ENCODE assay signal across 27 cellular contexts in genomic region chr4:42326524-42326923, GRCh38.
DNase-seq lines count a peak whose midpoint lies in the region; ATAC-seq, FAIRE-seq and TF ChIP-seq lines count a peak whose summit lies in the region.
"Had no signal": no experiment of that assay in that cellular context is flagged by ENCODE, and none has a peak within 500 bp of the region (broad histone marks: within the 10 kb centered on the region; RNA-seq: fewer than 3 reads in every experiment).

No MANE protein-coding gene starts in this region.

- no peak overlapping the region for H4K5ac ChIP-seq in H1 (ENCODE audit: insufficient read length, low read depth, low read length)

- H3K9ac ChIP-seq in H1 (replicated peaks in 1 of 4; ENCODE audit: extremely low read depth in 1 of 4, low read depth in 3 of 4, low read length in 3 of 4) (no peak overlapping the region), MM.1S (ENCODE audit: low read length) (no peak overlapping the region)
- H3K9ac ChIP-seq: BLaER1 had no signal

- no peak overlapping the region for H2AFZ ChIP-seq in H1 (ENCODE audit: low read length)
- no peak overlapping the region for H2AFZ ChIP-seq in MM.1S (ENCODE audit: low read length)

- no peaks in the 10 kb centered on the region for H4K20me1 ChIP-seq in H1 (replicated peaks in 1 of 2; ENCODE audit: control insufficient read depth in 1 of 2, insufficient read depth in 2 of 2, low read length in 2 of 2)
- no peaks in the 10 kb centered on the region for H4K20me1 ChIP-seq in MM.1S (ENCODE audit: insufficient read depth, low read length)
- H4K20me1 ChIP-seq: BLaER1 had no signal

- H3K27me3 ChIP-seq in H1 (replicated peaks in 1 of 4; ENCODE audit: control insufficient read depth in 3 of 4, extremely low read depth in 1 of 4, insufficient read depth in 3 of 4, low read length in 3 of 4): no peaks in the 10 kb centered on the region
- no peaks in the 10 kb centered on the region for H3K27me3 ChIP-seq in MM.1S (replicated peaks; ENCODE audit: insufficient read depth, low read length)
- H3K27me3 ChIP-seq: BE2C, BLaER1 had no signal

- H3F3A ChIP-seq in MM.1S (ENCODE audit: insufficient read depth, low read length): no peaks in the 10 kb centered on the region

- no peak overlapping the region for H3K27ac ChIP-seq in HEK293 (ENCODE audit: extremely low read depth, low read depth, low read length)
- H3K27ac ChIP-seq in H1 (ENCODE audit: low read depth, low read length): no peak overlapping the region
- H3K27ac ChIP-seq in MM.1S (ENCODE audit: low read length): no peak overlapping the region
- H3K27ac ChIP-seq: BLaER1 had no signal

- H2BK120ac ChIP-seq in H1 (replicated peaks; ENCODE audit: low read depth, low read length): no peak overlapping the region

- H3K4me1 ChIP-seq in HEK293 (ENCODE audit: control insufficient read depth, insufficient read depth, low read length) (no peaks in the 10 kb centered on the region), H1 (replicated peaks in 1 of 4; ENCODE audit: control insufficient read depth in 3 of 4, insufficient read depth in 4 of 4, low read length in 3 of 4) (no peaks in the 10 kb centered on the region; a peak in 1 of 7 replicates), MM.1S (ENCODE audit: low read length) (no peaks in the 10 kb centered on the region)
- H3K4me1 ChIP-seq: BE2C had no signal

- peaks cover 10% of the 10 kb centered on the region; the same call in 1 of the 2 replicates for H3K9me3 Mint-ChIP-seq in WTC11
- H3K9me3 Mint-ChIP-seq: CD4-positive, CD25-positive, alpha-beta regulatory T cell; CD8-positive, alpha-beta memory T cell had no signal

- POLR2A ChIA-PET in HEK293 (lab: Yijun Ruan, JAX): no interaction called here
- POLR2A ChIA-PET in WTC11 (lab: Charles Lee): no interaction called here
- POLR2A ChIA-PET in H1 (lab: Charles Lee; ENCODE audit: partially characterized antibody): no interaction called here

- H3K4me1 Mint-ChIP-seq in WTC11: peaks cover 21% of the 10 kb centered on the region
- H3K4me1 Mint-ChIP-seq: CD14-positive monocyte; CD4-positive, alpha-beta memory T cell; CD4-positive, CD25-positive, alpha-beta regulatory T cell; CD8-positive, alpha-beta memory T cell had no signal

- no peak for TF ChIP-seq EP300 in H1 (IDR thresholded peaks at IDR 0.05; ENCODE audit: borderline replicate concordance in 1 of 2, low read depth in 2 of 2, low read length in 2 of 2)

- TF ChIP-seq CTCF in HEK293 (tag by site-specific recombination; IDR thresholded peaks at IDR 0.05): no peak
- no peak for TF ChIP-seq CTCF in WTC11 (IDR thresholded peaks at IDR 0.05)
- TF ChIP-seq CTCF in H1 (IDR thresholded peaks at IDR 0.05; ENCODE audit: control extremely low read depth in 1 of 3, insufficient read depth in 1 of 3, low read depth in 1 of 3, low read length in 3 of 3): no peak
- TF ChIP-seq CTCF in MM.1S (IDR thresholded peaks at IDR 0.05; ENCODE audit: low read length): no peak

- no peak overlapping the region for H3K14ac ChIP-seq in H1 (ENCODE audit: insufficient read length)

- no peak overlapping the region for H3K23ac ChIP-seq in H1 (ENCODE audit: insufficient read length)

- H2BK12ac ChIP-seq in H1 (ENCODE audit: low read depth, low read length): peak overlapping the region; percentile 77; the same call in 1 of the 2 replicates

- H3K4me3 Mint-ChIP-seq in WTC11: no peak overlapping the region
- H3K4me3 Mint-ChIP-seq: CD14-positive monocyte; CD4-positive, alpha-beta memory T cell; CD4-positive, CD25-positive, alpha-beta regulatory T cell; CD8-positive, alpha-beta memory T cell had no signal

- ATAC-seq in WTC11 (no peak), HG03442 (IDR thresholded peaks at IDR 0.05; ENCODE audit: unreplicated experiment) (no peak)
- ATAC-seq: GM12878 had no signal

- H3K36me3 ChIP-seq in HEK293 (ENCODE audit: control insufficient read depth in 2 of 2, insufficient read depth in 1 of 2, low read length in 2 of 2) (no peaks in the 10 kb centered on the region), H1 (ENCODE audit: control insufficient read depth in 2 of 4, insufficient read depth in 4 of 4, low read length in 3 of 4) (peaks cover 0 to 2% (median 0%) of the 10 kb centered on the region in 4 experiments; a peak in 2 of 8 replicates), MM.1S (replicated peaks; ENCODE audit: insufficient read depth, low read length) (no peaks in the 10 kb centered on the region)
- H3K36me3 ChIP-seq: BE2C, BLaER1 had no signal

- H3K23me2 ChIP-seq in H1 (ENCODE audit: low read depth, low read length): no peaks in the 10 kb centered on the region

- H4K8ac ChIP-seq in H1 (ENCODE audit: extremely low read depth, insufficient read depth, low read length): no peak overlapping the region

- H3K56ac ChIP-seq in H1 (replicated peaks; ENCODE audit: insufficient read length, low read depth, low read length): no peak overlapping the region

- H3K79me2 ChIP-seq in H1 (ENCODE audit: control insufficient read depth in 1 of 2, insufficient read depth in 2 of 2, low read length in 2 of 2) (no peaks in the 10 kb centered on the region), MM.1S (ENCODE audit: low read length) (no peaks in the 10 kb centered on the region)

- no peak for DNase-seq in WTC11 (ENCODE audit: low spot score)
- no peak for DNase-seq in H1 (ENCODE audit: low read depth in 1 of 2, low spot score in 2 of 2)
- no peak for DNase-seq in MM.1S
- no peak for DNase-seq in NCI-H345 (lab: John Stamatoyannopoulos, UW)
- DNase-seq: 8988T; ACHN; BE2C; C1 segment of cervical spinal cord; CD4-positive, alpha-beta memory T cell; CD4-positive, CD25-positive, alpha-beta regulatory T cell; CD8-positive, alpha-beta memory T cell; COR-L47; DMS 273 treated with DMSO at 0.1 percent for 48 hours; DMS153; DMS53; DMS79; DND-41; EL; GDM1 had no signal

- no peaks in the 10 kb centered on the region for H3K79me1 ChIP-seq in H1 (ENCODE audit: low read depth, low read length)

- no peak overlapping the region for H2BK5ac ChIP-seq in H1 (ENCODE audit: low read depth, low read length)

- no peak overlapping the region for H4K91ac ChIP-seq in H1 (replicated peaks; ENCODE audit: insufficient read length, low read length)

- CTCF ChIA-PET in HEK293 (lab: Yijun Ruan, JAX) (no interaction called here), WTC11 (lab: Charles Lee) (no interaction called here), H1 (lab: Charles Lee; ENCODE audit: partially characterized antibody) (no interaction called here)

- H3K9me2 ChIP-seq in MM.1S (replicated peaks; ENCODE audit: insufficient read depth, low read length): no peaks in the 10 kb centered on the region

- TF ChIP-seq RAD21 in H1 (IDR thresholded peaks at IDR 0.05 in 1 of 2, conservative IDR thresholded peaks at IDR 0.05 in 1 of 2; ENCODE audit: low read depth in 2 of 2, low read length in 2 of 2): no peak

- no peak overlapping the region for H3K4ac ChIP-seq in H1 (replicated peaks; ENCODE audit: insufficient read length, low read depth, low read length)

- H2BK15ac ChIP-seq in H1 (ENCODE audit: low read length): no peak overlapping the region

- peaks cover 3% of the 10 kb centered on the region; the same call in 1 of the 2 replicates for H3K27me3 Mint-ChIP-seq in WTC11 (ENCODE audit: low read depth)
- H3K27me3 Mint-ChIP-seq: CD4-positive, CD25-positive, alpha-beta regulatory T cell had no signal

- H3K18ac ChIP-seq in H1 (ENCODE audit: extremely low read depth, low read length): no peak overlapping the region

- no peak for FAIRE-seq in H1 (lab: Jason Lieb, UNC)
- FAIRE-seq: A204.1, GM12878, GM12892, GM19239 had no signal

- no peak overlapping the region for H3K4me3 ChIP-seq in HEK293 (ENCODE audit: low read depth, low read length)
- no peak overlapping the region for H3K4me3 ChIP-seq in H1 (ENCODE audit: extremely low read depth in 1 of 4, insufficient read depth in 2 of 4, low read depth in 3 of 4, low read length in 4 of 4)
- H3K4me3 ChIP-seq in MM.1S (ENCODE audit: low read length): no peak overlapping the region
- H3K4me3 ChIP-seq: BLaER1, GM12878 had no signal

- no peak overlapping the region for H2BK20ac ChIP-seq in H1 (ENCODE audit: low read length)

- H3K27ac Mint-ChIP-seq in WTC11: no peak overlapping the region
- H3K27ac Mint-ChIP-seq: CD14-positive monocyte; CD4-positive, alpha-beta memory T cell; CD4-positive, CD25-positive, alpha-beta regulatory T cell; CD8-positive, alpha-beta memory T cell had no signal

- no peaks in the 10 kb centered on the region for H3K36me3 Mint-ChIP-seq in WTC11
- H3K36me3 Mint-ChIP-seq: CD14-positive monocyte; CD4-positive, alpha-beta memory T cell; CD4-positive, CD25-positive, alpha-beta regulatory T cell; CD8-positive, alpha-beta memory T cell had no signal

- 93 to 100% methylated on average over 1 of the region's 2 CpGs for WGBS in H1 (ENCODE audit: extremely low coverage in 1 of 2, insufficient coverage in 1 of 2, insufficient read length in 1 of 2, insufficient replicate concordance in 2 of 2, low coverage in 1 of 2, low lambda C conversion rate in 2 of 2, missing lambda C conversion rate in 1 of 2), 2 experiments

- H3K9me3 ChIP-seq in HEK293 (ENCODE audit: control insufficient read depth, insufficient read depth, low read depth, low read length) (no peaks in the 10 kb centered on the region), H1 (ENCODE audit: insufficient read depth in 2 of 2, low read depth in 1 of 2, low read length in 1 of 2) (peaks cover 2 to 3% of the 10 kb centered on the region in 2 experiments; a peak in 1 of 4 replicates), MM.1S (replicated peaks; ENCODE audit: insufficient read depth, low read length) (no peaks in the 10 kb centered on the region)
- H3K9me3 ChIP-seq: BE2C had no signal

- no peak for TF ChIP-seq POLR2A in H1 (IDR thresholded peaks at IDR 0.05; ENCODE audit: control extremely low read depth in 1 of 2, low read depth in 2 of 2, low read length in 2 of 2)

- no peak overlapping the region for H3K4me2 ChIP-seq in H1 (ENCODE audit: insufficient read depth in 1 of 2, low read depth in 2 of 2, low read length in 2 of 2)
- no peak overlapping the region for H3K4me2 ChIP-seq in MM.1S (ENCODE audit: low read depth, low read length)
- H3K4me2 ChIP-seq: BLaER1 had no signal

- 0 out of 2 replicates have a peak overlapping the region, but pooled peaks have one; percentile 32 for H2AK5ac ChIP-seq in H1 (ENCODE audit: low read depth, low read length)

TF ChIP-seq in HEK293, 187 proteins besides CTCF, POLR2A, EP300 and RAD21 (continues in another document):
- TF ChIP-seq PRDM1 (tag by site-specific recombination; IDR thresholded peaks at IDR 0.05): peak; percentile 83
- TF ChIP-seq ZNF544 (tag by site-specific recombination; IDR thresholded peaks at IDR 0.05): 0 out of 2 replicates have a peak, but pooled peaks have one; percentile 29
- TF ChIP-seq ZNF596 (tag by site-specific recombination; IDR thresholded peaks at IDR 0.05): no peak

TF ChIP-seq in WTC11, 78 proteins besides CTCF, POLR2A, EP300 and RAD21 (continues in another document):
- no peak for TF ChIP-seq NFYB (CRISPR knock-in tag; conservative IDR thresholded peaks at IDR 0.05; ENCODE audit: low read depth)

TF ChIP-seq in H1, 55 proteins besides CTCF, POLR2A, EP300 and RAD21 (continues in another document):
- TF ChIP-seq EGR1 (IDR thresholded peaks at IDR 0.05; ENCODE audit: borderline replicate concordance, low read depth, low read length) (no peak), MAFK (IDR thresholded peaks at IDR 0.05; ENCODE audit: low read depth, low read length) (no peak), HDAC6 (IDR thresholded peaks at IDR 0.05; ENCODE audit: low read depth, low read length) (no peak), ZNF274 (IDR thresholded peaks at IDR 0.05; ENCODE audit: borderline replicate concordance, extremely low read depth, low read length) (no peak), BACH1 (IDR thresholded peaks at IDR 0.05; ENCODE audit: low read length) (no peak)
